Comparison of ENCODE assay signal across 8 cellular contexts in genomic region chr17:57935833-57936807, GRCh38. TPM values are rescaled to one million over a fixed set of nuclear protein-coding genes. Genes with fewer than 3 reads are reported as not detected.
A peak's percentile ranks its signal among the peaks of the same experiment; 100 is the strongest.
DNase-seq lines count a peak whose midpoint lies in the region; ATAC-seq and TF ChIP-seq lines count a peak whose summit lies in the region.

No MANE protein-coding gene starts in this region.

- CTCF ChIA-PET in AG04450 (lab: Charles Lee) (interaction anchor here (1.0 to 1.5 kb wide), 5 partner anchors 11 to 61 kb away, joined by 3 read pairs; no protein-coding TSS in a partner anchor), PC-9 (lab: Charles Lee) (interaction anchor here (0.5 to 1.1 kb wide), 5 partner anchors 11 to 1068 kb away, joined by 3 to 6 read pairs (median 4); no protein-coding TSS in a partner anchor)
- CTCF ChIA-PET in CD8-positive, alpha-beta memory T cell (lab: Charles Lee): interaction anchor here (1.3 kb wide), 1 partner anchor 62 kb away, joined by 3 read pairs; no protein-coding TSS in a partner anchor

- no peak for TF ChIP-seq CTCF in AG04450 (IDR thresholded peaks at IDR 0.05; ENCODE audit: low read depth, low read length)
- TF ChIP-seq CTCF in PC-9 (conservative IDR thresholded peaks at IDR 0.05): no peak
- no peak for TF ChIP-seq CTCF in esophagus squamous epithelium (IDR thresholded peaks at IDR 0.05)
- TF ChIP-seq CTCF in nephron progenitor cell (IDR thresholded peaks at IDR 0.05): no peak

- H3K27me3 ChIP-seq in AG04450 (ENCODE audit: control insufficient read depth, insufficient read depth, low read length) (no peaks in the 10 kb centered on the region), PC-9 (ENCODE audit: insufficient read depth, low read depth) (no peaks in the 10 kb centered on the region), esophagus squamous epithelium (no peaks in the 10 kb centered on the region)
- no peaks in the 10 kb centered on the region for H3K27me3 ChIP-seq in CD8-positive, alpha-beta memory T cell (ENCODE audit: insufficient read depth, low read length, poor library complexity, severe bottlenecking)

- no TSS peak for BruUV-seq in PC-9 (replicated peaks; lab: Mats Ljungman, UMichigan)

- H3K4me3 Mint-ChIP-seq in nephron progenitor cell: peak overlapping the region; percentile 57
- no peak overlapping the region for H3K4me3 Mint-ChIP-seq in CD8-positive, alpha-beta memory T cell

- H3K27me3 Mint-ChIP-seq in nephron progenitor cell (ENCODE audit: low read depth, poor library complexity): peaks cover 13% of the 10 kb centered on the region
- H3K27me3 Mint-ChIP-seq in CD8-positive, alpha-beta memory T cell: peaks cover 4 to 34% of the 10 kb centered on the region in 2 donors

- no peaks in the 10 kb centered on the region for H3K36me3 Mint-ChIP-seq in nephron progenitor cell (ENCODE audit: low read depth)
- H3K36me3 Mint-ChIP-seq in CD8-positive, alpha-beta memory T cell: no peaks in the 10 kb centered on the region

- H3K36me3 ChIP-seq in PC-9 (ENCODE audit: low read depth): no peaks in the 10 kb centered on the region
- no peaks in the 10 kb centered on the region for H3K36me3 ChIP-seq in esophagus squamous epithelium
- no peaks in the 10 kb centered on the region for H3K36me3 ChIP-seq in CD8-positive, alpha-beta memory T cell (ENCODE audit: insufficient read depth, low read length)

- DNase-seq in AG04450 (ENCODE audit: low read depth, low spot score) (no peak), PC-9 (peak; percentile 58 to 61), esophagus squamous epithelium (lab: John Stamatoyannopoulos, UW) (no peak), nephron progenitor cell (peak; percentile 43), NCI-H510A treated with DMSO at 0.1 percent for 48 hours (lab: John Stamatoyannopoulos, UW) (no peak)
- no peak for DNase-seq in CD8-positive, alpha-beta memory T cell
- DNase-seq in stimulated activated naive CD4-positive, alpha-beta T cell (lab: John Stamatoyannopoulos, UW): no peak

- H3K4me1 ChIP-seq in PC-9 (replicated peaks; ENCODE audit: insufficient read depth): peaks cover 45% of the 10 kb centered on the region
- peaks cover 42 to 99% (median 70%) of the 10 kb centered on the region in 3 donors for H3K4me1 ChIP-seq in esophagus squamous epithelium
- no peaks in the 10 kb centered on the region for H3K4me1 ChIP-seq in CD8-positive, alpha-beta memory T cell (ENCODE audit: insufficient read depth, low read length)

- ATAC-seq in GM21717 (IDR thresholded peaks at IDR 0.05; ENCODE audit: unreplicated experiment): no peak

- peaks cover 35% of the 10 kb centered on the region for H3K79me2 ChIP-seq in PC-9 (ENCODE audit: low read depth)

- no peaks in the 10 kb centered on the region for H3K9me3 Mint-ChIP-seq in nephron progenitor cell
- H3K9me3 Mint-ChIP-seq in CD8-positive, alpha-beta memory T cell: no peaks in the 10 kb centered on the region

- no peaks in the 10 kb centered on the region for H3K9me2 ChIP-seq in PC-9 (ENCODE audit: insufficient read depth)

- peak overlapping the region; percentile 10; the same call in 1 of the 2 replicates for H3K4me3 ChIP-seq in AG04450 (ENCODE audit: low read depth, low read length)
- no peak overlapping the region for H3K4me3 ChIP-seq in PC-9
- H3K4me3 ChIP-seq in esophagus squamous epithelium: peak overlapping the region in 1 of 4 donors; percentile 10
- H3K4me3 ChIP-seq in CD8-positive, alpha-beta memory T cell (ENCODE audit: low read length): no peak overlapping the region

- peak overlapping the region; percentile 58 for H3K4me2 ChIP-seq in PC-9

- peaks cover 70% of the 10 kb centered on the region for H3K4me1 Mint-ChIP-seq in nephron progenitor cell
- H3K4me1 Mint-ChIP-seq in CD8-positive, alpha-beta memory T cell: peaks cover 0 to 9% (median 4%) of the 10 kb centered on the region in 3 donors

- H3K27ac ChIP-seq in AG04450 (ENCODE audit: low read depth, low read length) (peak overlapping the region; percentile 87), PC-9 (peak overlapping the region; percentile 53), esophagus squamous epithelium (peak overlapping the region; percentile 75 to 98 (median 90))
- H3K27ac ChIP-seq in CD8-positive, alpha-beta memory T cell (ENCODE audit: low read depth, low read length): no peak overlapping the region

- H3K27ac Mint-ChIP-seq in nephron progenitor cell: peak overlapping the region; percentile 93
- H3K27ac Mint-ChIP-seq in CD8-positive, alpha-beta memory T cell: no peak overlapping the region

- H3K9me3 ChIP-seq in AG04450 (ENCODE audit: control insufficient read depth, insufficient read depth, low read length) (no peaks in the 10 kb centered on the region), PC-9 (ENCODE audit: insufficient read depth, low read depth) (no peaks in the 10 kb centered on the region), esophagus squamous epithelium (no peaks in the 10 kb centered on the region)
- H3K9me3 ChIP-seq in CD8-positive, alpha-beta memory T cell (ENCODE audit: low read length): no peaks in the 10 kb centered on the region

- WGBS in esophagus squamous epithelium, 2 donors: 59 to 76% methylated on average over 7 to 10 of the region's 11 CpGs

- POLR2A ChIA-PET in AG04450 (lab: Yijun Ruan, JAX) (interaction anchor here (0.6 to 3.1 kb wide), 12 partner anchors 8 to 314 kb away, joined by 3 to 23 read pairs (median 6); partner anchors contain the start of gene CUEDC1), PC-9 (lab: Charles Lee; ENCODE audit: unreplicated experiment) (interaction anchor here (0.5 to 1.2 kb wide), 4 partner anchors 11 to 217 kb away, joined by 3 to 25 read pairs (median 6); no protein-coding TSS in a partner anchor)
- POLR2A ChIA-PET in CD8-positive, alpha-beta memory T cell (lab: Charles Lee): no interaction called here

- TF ChIP-seq POLR2A in esophagus squamous epithelium (IDR thresholded peaks at IDR 0.05): no peak

- intact Hi-C loops in PC-9 (cut with micrococcal nuclease; ENCODE audit: unreplicated experiment): no loop called here
- intact Hi-C loops in esophagus squamous epithelium (cut with DNase I): no loop called here

- no peak overlapping the region for H2AFZ ChIP-seq in PC-9

- H4K20me1 ChIP-seq in PC-9 (ENCODE audit: insufficient read depth): no peaks in the 10 kb centered on the region

- peaks cover 43% of the 10 kb centered on the region for H3F3A ChIP-seq in PC-9 (ENCODE audit: insufficient read depth, low read depth)

RNA-seq across cellular contexts. Expression of gene CUEDC1, which starts 19.1 kb away (rescaled TPM):
- 21.6 and 27.6 TPM in 2 replicates for polyA plus RNA-seq in AG04450 (2011; rRNA removed)
- polyA minus RNA-seq in AG04450 (2011; rRNA and poly(A)+ RNA removed): 20.9 and 22.6 TPM in 2 replicates
- 60.7 and 61.4 TPM in 2 replicates for total RNA-seq in PC-9 (2021)
- total RNA-seq in esophagus squamous epithelium: 10 to 100 TPM in 3 of 4 donors, 1 to 10 TPM in 1; 7.4 to 27.3 (median 18.4) TPM
- under 1 TPM; 0.33 to 0.73 TPM for total RNA-seq in CD8-positive, alpha-beta memory T cell
- polyA plus RNA-seq in CD8-positive, alpha-beta memory T cell: not detected

RNA-seq across cellular contexts. Expression of gene VEZF1, which starts 51.9 kb away (rescaled TPM):
- polyA plus RNA-seq in AG04450 (2011; rRNA removed): 34.2 and 38.9 TPM in 2 replicates
- 65.1 and 68.2 TPM in 2 replicates for polyA minus RNA-seq in AG04450 (2011; rRNA and poly(A)+ RNA removed)
- total RNA-seq in PC-9 (2021): 29.9 and 50.9 TPM in 2 replicates
- 10 to 100 TPM; 20.3 to 61.4 (median 27.4) TPM for total RNA-seq in esophagus squamous epithelium
- 10 to 100 TPM; 29.1 to 29.5 TPM for total RNA-seq in CD8-positive, alpha-beta memory T cell
- 50.8 TPM for polyA plus RNA-seq in CD8-positive, alpha-beta memory T cell

Comparison
In these comparisons a context has a peak if more than half of its experiments do, and no peak if none do; other contexts are left out.
1. DNase-seq: peak in PC-9 (2 of 2) and nephron progenitor cell (single experiment); none in AG04450 (single experiment), esophagus squamous epithelium (single experiment), CD8-positive, alpha-beta memory T cell (0 of 5), stimulated activated naive CD4-positive, alpha-beta T cell (0 of 6) and NCI-H510A treated with DMSO at 0.1 percent for 48 hours (single experiment).
2. RNA of gene CUEDC1, which starts 19.1 kb away (total RNA-seq): 60.7 to 61.4 TPM in PC-9 and 7.4 to 27.3 TPM in esophagus squamous epithelium; 0.33 to 0.73 TPM in CD8-positive, alpha-beta memory T cell; every median in the first group is over 4 times any median in the second.